13 cellular contexts compared by ENCODE assay signal in genomic region chr7:92684274-92684673, GRCh38.
DNase-seq lines count a peak whose midpoint lies in the region; ATAC-seq and TF ChIP-seq lines count a peak whose summit lies in the region.
"Had no signal": no experiment of that assay in that cellular context is flagged by ENCODE, and none has a peak within 500 bp of the region (broad histone marks: within the 10 kb centered on the region; RNA-seq: fewer than 3 reads in every experiment).

No MANE protein-coding gene starts in this region.

- H3K36me3 ChIP-seq in HUES6 (ENCODE audit: control insufficient read depth, insufficient read depth, low read length), result no peaks in the 10 kb centered on the region

- intact Hi-C loops in natural killer cell (cut with micrococcal nuclease), result loop anchor here (2.0 kb wide), 3 partner anchors 51 to 221 kb away; no protein-coding TSS in a partner anchor

- peaks cover 82% of the 10 kb centered on the region for H3K4me1 Mint-ChIP-seq in activated CD8-positive, alpha-beta memory T cell treated with anti-CD3 and anti-CD28 coated beads, Interleukin-2, amount 10 ng/mL, durations not matched to agents 7 days and 5 days
- H3K4me1 Mint-ChIP-seq in activated naive CD8-positive, alpha-beta T cell treated with anti-CD3 and anti-CD28 coated beads for 36 hours, result peaks cover 72% of the 10 kb centered on the region
- peaks cover 75 to 80% of the 10 kb centered on the region in 2 donors for H3K4me1 Mint-ChIP-seq in natural killer cell

- no peak overlapping the region for H3K9ac ChIP-seq in HUES6 (ENCODE audit: low read length)

- peaks cover 11% of the 10 kb centered on the region for H3K9me3 Mint-ChIP-seq in activated CD8-positive, alpha-beta memory T cell treated with anti-CD3 and anti-CD28 coated beads, Interleukin-2, amount 10 ng/mL, durations not matched to agents 7 days and 5 days (ENCODE audit: low read depth)
- H3K9me3 Mint-ChIP-seq in activated naive CD8-positive, alpha-beta T cell treated with anti-CD3 and anti-CD28 coated beads for 36 hours, result peaks cover 5% of the 10 kb centered on the region
- no peaks in the 10 kb centered on the region for H3K9me3 Mint-ChIP-seq in natural killer cell

- CTCF ChIA-PET in activated CD8-positive, alpha-beta memory T cell treated with anti-CD3 and anti-CD28 coated beads, Interleukin-2, amount 10 ng/mL, durations not matched to agents 7 days and 5 days (lab: Charles Lee), result interaction anchor here (1.2 to 1.9 kb wide), 5 partner anchors 43 to 151 kb away, joined by 3 to 11 read pairs (median 4); no protein-coding TSS in a partner anchor

- no peak for TF ChIP-seq CTCF in natural killer cell (IDR thresholded peaks at IDR 0.05)

- H3K27me3 ChIP-seq in HUES6 (ENCODE audit: control insufficient read depth, insufficient read depth, low read length), result no peaks in the 10 kb centered on the region
- H3K27me3 ChIP-seq: MG63 had no signal

- no peaks in the 10 kb centered on the region for H3K9me3 ChIP-seq in HUES6 (ENCODE audit: control insufficient read depth, insufficient read depth, low read depth, low read length)
- H3K9me3 ChIP-seq: MG63 had no signal

- H3K4me3 ChIP-seq in HUES6 (ENCODE audit: low read depth, low read length), result 0 out of 2 replicates have a peak overlapping the region, but pooled peaks have one; percentile 4
- H3K4me3 ChIP-seq: MG63 had no signal

- peaks cover 36% of the 10 kb centered on the region for H3K4me1 ChIP-seq in HUES6 (ENCODE audit: control insufficient read depth, insufficient read depth, low read length)

- no peaks in the 10 kb centered on the region for H3K27me3 Mint-ChIP-seq in activated CD8-positive, alpha-beta memory T cell treated with anti-CD3 and anti-CD28 coated beads, Interleukin-2, amount 10 ng/mL, durations not matched to agents 7 days and 5 days
- H3K27me3 Mint-ChIP-seq in activated naive CD8-positive, alpha-beta T cell treated with anti-CD3 and anti-CD28 coated beads for 36 hours, result no peaks in the 10 kb centered on the region
- no peaks in the 10 kb centered on the region for H3K27me3 Mint-ChIP-seq in natural killer cell (ENCODE audit: low read depth in 2 of 2)

- peak overlapping the region; percentile 27 for H3K4me3 Mint-ChIP-seq in activated CD8-positive, alpha-beta memory T cell treated with anti-CD3 and anti-CD28 coated beads, Interleukin-2, amount 10 ng/mL, durations not matched to agents 7 days and 5 days
- H3K4me3 Mint-ChIP-seq in activated naive CD8-positive, alpha-beta T cell treated with anti-CD3 and anti-CD28 coated beads for 36 hours, result peak overlapping the region; percentile 38
- H3K4me3 Mint-ChIP-seq in natural killer cell, result peak overlapping the region; percentile 79

- H3K27ac Mint-ChIP-seq in activated CD8-positive, alpha-beta memory T cell treated with anti-CD3 and anti-CD28 coated beads, Interleukin-2, amount 10 ng/mL, durations not matched to agents 7 days and 5 days, result peak overlapping the region; percentile 91
- H3K27ac Mint-ChIP-seq in activated naive CD8-positive, alpha-beta T cell treated with anti-CD3 and anti-CD28 coated beads for 36 hours, result peak overlapping the region; percentile 93
- H3K27ac Mint-ChIP-seq in natural killer cell, result peak overlapping the region; percentile 92 to 96

- no peak for ATAC-seq in activated CD8-positive, alpha-beta memory T cell treated with anti-CD3 and anti-CD28 coated beads, Interleukin-2, amount 10 ng/mL, durations not matched to agents 7 days and 5 days
- no peak for ATAC-seq in natural killer cell
- ATAC-seq in GM21786 (IDR thresholded peaks at IDR 0.05; ENCODE audit: unreplicated experiment), result no peak
- ATAC-seq in HG03175 (IDR thresholded peaks at IDR 0.05; ENCODE audit: unreplicated experiment), result no peak
- no peak for ATAC-seq in GM21717 (IDR thresholded peaks at IDR 0.05; ENCODE audit: unreplicated experiment)
- ATAC-seq: sciatic nerve had no signal

- no peak overlapping the region for H3K27ac ChIP-seq in HUES6 (ENCODE audit: low read depth, low read length)

- DNase-seq in activated CD8-positive, alpha-beta memory T cell treated with anti-CD3 and anti-CD28 coated beads, Interleukin-2, amount 10 ng/mL, durations not matched to agents 7 days and 5 days, result no peak
- DNase-seq in activated CD8-positive, alpha-beta memory T cell treated with anti-CD3 and anti-CD28 coated beads, Interleukin-2, amount 50 U/mL, for 4 hours, result no peak
- no peak for DNase-seq in activated naive CD8-positive, alpha-beta T cell treated with anti-CD3 and anti-CD28 coated beads for 36 hours
- no peak for DNase-seq in natural killer cell
- DNase-seq: MG63; NCI-H187; stimulated activated CD4-positive, alpha-beta T cell treated with anti-CD3 and anti-CD28 coated beads, Interleukin-1b, Interleukin-23, amount 100 ng/mL, for 48 hours; substantia nigra had no signal

- peaks cover 81% of the 10 kb centered on the region for H3K36me3 Mint-ChIP-seq in activated CD8-positive, alpha-beta memory T cell treated with anti-CD3 and anti-CD28 coated beads, Interleukin-2, amount 10 ng/mL, durations not matched to agents 7 days and 5 days
- H3K36me3 Mint-ChIP-seq in activated naive CD8-positive, alpha-beta T cell treated with anti-CD3 and anti-CD28 coated beads for 36 hours, result peaks cover 64% of the 10 kb centered on the region
- no peaks in the 10 kb centered on the region for H3K36me3 Mint-ChIP-seq in natural killer cell

Comparison
In these comparisons a context has a peak if more than half of its experiments do, and no peak if none do; other contexts are left out.
1. H3K4me3 Mint-ChIP-seq: peak in every context shown above with its lines; median percentile 79 in natural killer cell; 38 in activated naive CD8-positive, alpha-beta T cell treated with anti-CD3 and anti-CD28 coated beads for 36 hours; 27 in activated CD8-positive, alpha-beta memory T cell treated with anti-CD3 and anti-CD28 coated beads, Interleukin-2, amount 10 ng/mL, durations not matched to agents 7 days and 5 days.